8 cellular contexts compared by ENCODE assay signal in genomic region chr19:42092350-42092749, GRCh38. TPM values are rescaled to one million over a fixed set of nuclear protein-coding genes. Genes with fewer than 3 reads are reported as not detected.
A peak's percentile ranks its signal among the peaks of the same experiment; 100 is the strongest.
DNase-seq lines count a peak whose midpoint lies in the region; ATAC-seq, FAIRE-seq and TF ChIP-seq lines count a peak whose summit lies in the region.

No MANE protein-coding gene starts in this region.

- H3K27ac ChIP-seq in CD8-positive, alpha-beta memory T cell (ENCODE audit: low read depth, low read length), result no peak overlapping the region
- no peak overlapping the region for H3K27ac ChIP-seq in K562 (ENCODE audit: extremely low read depth, low read depth, low read length)

- H3K36me3 ChIP-seq in CD8-positive, alpha-beta memory T cell (ENCODE audit: insufficient read depth, low read length), result peaks cover 19% of the 10 kb centered on the region
- H3K36me3 ChIP-seq in K562 (ENCODE audit: control insufficient read depth, insufficient read depth, low read length) (no peaks in the 10 kb centered on the region), mucosa of descending colon (ENCODE audit: low read depth) (no peaks in the 10 kb centered on the region)

- peak overlapping the region; percentile 14; the same call in 1 of the 2 replicates for H3K4me2 ChIP-seq in K562 (ENCODE audit: insufficient read depth, low read length)

- H3K4me1 ChIP-seq in CD8-positive, alpha-beta memory T cell (ENCODE audit: insufficient read depth, low read length), result peaks cover 5% of the 10 kb centered on the region
- H3K4me1 ChIP-seq in K562 (replicated peaks in 1 of 2; ENCODE audit: control insufficient read depth in 2 of 2, insufficient read depth in 2 of 2, low read length in 2 of 2) (peaks cover 3 to 34% of the 10 kb centered on the region in 2 experiments; a peak in 4 of 5 replicates), mucosa of descending colon (ENCODE audit: low read depth) (peaks cover 13% of the 10 kb centered on the region)

- no peaks in the 10 kb centered on the region for H3K9me3 Mint-ChIP-seq in CD8-positive, alpha-beta memory T cell

- 0 out of 3 replicates have a peak, but pooled peaks have one; percentile 14 for ATAC-seq in K562
- ATAC-seq in mucosa of descending colon, result peak; percentile 79
- no peak for ATAC-seq in GM19397 (IDR thresholded peaks at IDR 0.05; ENCODE audit: unreplicated experiment)

- TF ChIP-seq RAD21 in K562 (CRISPR knock-in tag; conservative IDR thresholded peaks at IDR 0.05 in 1 of 2, IDR thresholded peaks at IDR 0.05 in 1 of 2), result peak in 1 of 2 experiments; percentile 49; a peak in 2 of 4 replicates

- peaks cover 6 to 45% (median 7%) of the 10 kb centered on the region in 3 donors for H3K36me3 Mint-ChIP-seq in CD8-positive, alpha-beta memory T cell

- H3K79me2 ChIP-seq in K562 (ENCODE audit: control insufficient read depth, insufficient read depth, low read length), result no peaks in the 10 kb centered on the region

- TF ChIP-seq POLR2A in K562 (conservative IDR thresholded peaks at IDR 0.05), result no peak

- CTCF ChIA-PET in CD8-positive, alpha-beta memory T cell (lab: Charles Lee), result no interaction called here
- CTCF ChIA-PET in K562 (lab: Yijun Ruan, JAX; ENCODE audit: low intra/inter-chr PET ratio), result no interaction called here

- no peaks in the 10 kb centered on the region for H3K9me1 ChIP-seq in K562 (ENCODE audit: control insufficient read depth, insufficient read depth, low read length)

- BruUV-seq in K562 (replicated peaks; lab: Mats Ljungman, UMichigan), result no TSS peak

- H3K27me3 ChIP-seq in CD8-positive, alpha-beta memory T cell (ENCODE audit: insufficient read depth, low read length, poor library complexity, severe bottlenecking), result no peaks in the 10 kb centered on the region
- peaks cover 2 to 18% of the 10 kb centered on the region in 2 experiments; a peak in 3 of 5 replicates for H3K27me3 ChIP-seq in K562 (ENCODE audit: control insufficient read depth in 2 of 2, insufficient read depth in 2 of 2, low read length in 2 of 2)

- no peaks in the 10 kb centered on the region for H3K9me3 ChIP-seq in CD8-positive, alpha-beta memory T cell (ENCODE audit: low read length)
- H3K9me3 ChIP-seq in K562 (replicated peaks; ENCODE audit: control insufficient read depth, insufficient read depth, low read depth, low read length) (no peaks in the 10 kb centered on the region), mucosa of descending colon (no peaks in the 10 kb centered on the region)

- 0% methylated on average over 3 of the region's 5 CpGs for WGBS in K562 (ENCODE audit: insufficient coverage, low coverage, missing lambda C conversion rate)

- H3K27me3 Mint-ChIP-seq in CD8-positive, alpha-beta memory T cell, result no peaks in the 10 kb centered on the region

- intact Hi-C loops in K562 (cut with micrococcal nuclease) (no loop called here), mucosa of descending colon (cut with DNase I, micrococcal nuclease) (no loop called here)

- H3K4me1 Mint-ChIP-seq in CD8-positive, alpha-beta memory T cell, result peaks cover 13 to 42% (median 16%) of the 10 kb centered on the region in 3 donors

- in situ Hi-C loops in K562 (cut with MboI), result no loop called here

- no peak for TF ChIP-seq EP300 in K562 (IDR thresholded peaks at IDR 0.05; ENCODE audit: low read length)

- no peak for FAIRE-seq in K562 (lab: Jason Lieb, UNC)

- H3K9ac ChIP-seq in K562 (ENCODE audit: insufficient read depth in 1 of 2, low read depth in 2 of 2, low read length in 2 of 2), result peak overlapping the region in 1 of 2 experiments; percentile 29; a peak in 1 of 4 replicates

- H2AFZ ChIP-seq in K562 (ENCODE audit: low read depth, low read length), result 0 out of 2 replicates have a peak overlapping the region, but pooled peaks have one; percentile 25

- POLR2A ChIA-PET in CD8-positive, alpha-beta memory T cell (lab: Charles Lee), result no interaction called here
- POLR2A ChIA-PET in K562 (lab: Yijun Ruan, JAX), result interaction anchor here (0.5 to 1.2 kb wide), 2 partner anchors 92 to 346 kb away, joined by 3 to 4 read pairs; no protein-coding TSS in a partner anchor

- H4K20me1 ChIP-seq in K562 (replicated peaks; ENCODE audit: control insufficient read depth, insufficient read depth, low read length), result no peaks in the 10 kb centered on the region

- no peak overlapping the region for H3K4me3 ChIP-seq in CD8-positive, alpha-beta memory T cell (ENCODE audit: low read length)
- H3K4me3 ChIP-seq in K562 (no peak overlapping the region), mucosa of descending colon (no peak overlapping the region)

- peak overlapping the region in 6 of 8 donors; percentile 35 to 88 (median 69) for H3K27ac Mint-ChIP-seq in CD8-positive, alpha-beta memory T cell

- TF ChIP-seq CTCF in K562 (IDR thresholded peaks at IDR 0.05 in 2 of 3, conservative IDR thresholded peaks at IDR 0.05 in 1 of 3; ENCODE audit: insufficient read depth in 2 of 3, low read depth in 1 of 3, low read length in 3 of 3) (peak; percentile 57 to 71 (median 58)), mucosa of descending colon (IDR thresholded peaks at IDR 0.05) (peak; percentile 28)

- peak overlapping the region in 1 of 7 donors; percentile 39 for H3K4me3 Mint-ChIP-seq in CD8-positive, alpha-beta memory T cell

- DNase-seq in CD8-positive, alpha-beta memory T cell, result peak in 2 of 5 donors; percentile 24 to 61
- DNase-seq in HUDEP-2 (lab: John Stamatoyannopoulos, UW; ENCODE audit: unreplicated experiment in 76 of 76) (peak in 67 of 76 experiments; percentile 14 to 74 (median 55)), SHP77 (lab: John Stamatoyannopoulos, UW) (peak; percentile 39 to 57), K562 (ENCODE audit: extremely low read depth in 1 of 4, low spot score in 3 of 4) (peak in 2 of 4 experiments; percentile 39 to 42), mucosa of descending colon (peak in 2 of 3 donors; percentile 71 to 78), mucosa of gallbladder (ENCODE audit: low spot score) (no peak), NCI-H2227 (lab: John Stamatoyannopoulos, UW; ENCODE audit: unreplicated experiment) (no peak)

RNA-seq across cellular contexts. Expression of gene ZNF574, which starts 16.4 kb away (rescaled TPM):
- total RNA-seq in CD8-positive, alpha-beta memory T cell, result 10 to 100 TPM; 18.8 to 21.9 TPM
- 24.9 TPM for polyA plus RNA-seq in CD8-positive, alpha-beta memory T cell
- 6.5 and 25.2 TPM in 2 replicates for total RNA-seq in K562 (2011; cell fraction: chromatin; rRNA removed; ENCODE audit: low replicate concordance)
- 24.3 and 26.2 TPM in 2 replicates for total RNA-seq in K562 (2011; cell fraction: nucleolus; rRNA removed)
- total RNA-seq in K562 (2011; cell fraction: nucleoplasm; rRNA removed), result 12.0 and 13.4 TPM in 2 replicates
- total RNA-seq in K562 (2014; rRNA removed) (12.0 and 21.6 TPM in 2 replicates), K562 (2014; rRNA removed; fragmentation: Illumina TruSeq; extraction: Trizol) (1.9 and 2.6 TPM in 2 replicates), K562 (2015; rRNA removed; fragmentation: Illumina TruSeq; extraction: Trizol) (9.2 and 10.5 TPM in 2 replicates), K562 (2021) (20.7 and 21.0 TPM in 2 replicates), mucosa of descending colon (10 to 100 TPM; 11.2 to 17.5 (median 17.0) TPM), mucosa of gallbladder (17.1 TPM)
- polyA plus RNA-seq in K562 (2011; rRNA removed) (7.1 and 12.1 TPM in 2 replicates), K562 (2014; fragmentation: Illumina TruSeq; extraction: Trizol) (8.4 and 13.7 TPM in 2 replicates), K562 (2014; fragmentation: Nextera tagmentation; extraction: Ambion mirVana) (under 1 TPM; 0.24 to 0.34 TPM), K562 (2014; rRNA removed) (11.2 and 13.4 TPM in 2 replicates)
- polyA plus RNA-seq in K562 (2011; cell fraction: cytosol; rRNA removed), result 15.2 and 35.3 TPM in 2 replicates
- polyA plus RNA-seq in K562 (2011; cell fraction: nucleus; rRNA removed), result 9.6 and 17.8 TPM in 2 replicates
- 13.6 and 14.2 TPM in 2 replicates for polyA plus RNA-seq in K562 (2012)
- polyA minus RNA-seq in K562 (2011; rRNA and poly(A)+ RNA removed), result 7.1 and 9.8 TPM in 2 replicates
- polyA minus RNA-seq in K562 (2011; cell fraction: cytosol; rRNA and poly(A)+ RNA removed), result 22.7 and 24.3 TPM in 2 replicates
- polyA minus RNA-seq in K562 (2011; cell fraction: nucleus; rRNA and poly(A)+ RNA removed), result 11.4 and 14.6 TPM in 2 replicates

RNA-seq across cellular contexts. Expression of gene GRIK5, which starts 22.3 kb away (rescaled TPM):
- total RNA-seq in CD8-positive, alpha-beta memory T cell, result under 1 TPM; 0.31 to 0.39 TPM
- not detected for polyA plus RNA-seq in CD8-positive, alpha-beta memory T cell
- total RNA-seq in K562 (2011; cell fraction: chromatin; rRNA removed; ENCODE audit: low replicate concordance), result 0.12 and 1.3 TPM in 2 replicates
- total RNA-seq in K562 (2011; cell fraction: nucleolus; rRNA removed), result 0.50 and 0.53 TPM in 2 replicates
- 0.29 and 0.31 TPM in 2 replicates for total RNA-seq in K562 (2011; cell fraction: nucleoplasm; rRNA removed)
- total RNA-seq in K562 (2014; rRNA removed) (0.27 and 0.29 TPM in 2 replicates), K562 (2014; rRNA removed; fragmentation: Illumina TruSeq; extraction: Trizol) (0.55 TPM in 1 of 2 replicates, not detected in the other), K562 (2015; rRNA removed; fragmentation: Illumina TruSeq; extraction: Trizol) (0.40 TPM in 1 of 2 replicates, not detected in the other), K562 (2021) (0.51 and 0.58 TPM in 2 replicates), mucosa of descending colon (10 to 100 TPM in 1 of 3 donors, 1 to 10 TPM in 1, under 1 TPM in 1; 0.67 to 25.8 (median 2.0) TPM), mucosa of gallbladder (9.8 TPM)
- polyA plus RNA-seq in K562 (2011; rRNA removed) (0.04 and 0.09 TPM in 2 replicates), K562 (2014; fragmentation: Illumina TruSeq; extraction: Trizol) (0.06 and 0.12 TPM in 2 replicates), K562 (2014; fragmentation: Nextera tagmentation; extraction: Ambion mirVana) (not detected), K562 (2014; rRNA removed) (0.04 and 0.27 TPM in 2 replicates)
- 0.04 and 0.06 TPM in 2 replicates for polyA plus RNA-seq in K562 (2011; cell fraction: cytosol; rRNA removed)
- polyA plus RNA-seq in K562 (2011; cell fraction: nucleus; rRNA removed), result 0.27 and 0.48 TPM in 2 replicates
- 0.34 and 11.2 TPM in 2 replicates for polyA plus RNA-seq in K562 (2012)
- 0.06 and 0.63 TPM in 2 replicates for polyA minus RNA-seq in K562 (2011; rRNA and poly(A)+ RNA removed)
- polyA minus RNA-seq in K562 (2011; cell fraction: cytosol; rRNA and poly(A)+ RNA removed), result not detected in 2 replicates
- 0.33 TPM in 1 of 2 replicates, not detected in the other for polyA minus RNA-seq in K562 (2011; cell fraction: nucleus; rRNA and poly(A)+ RNA removed)

RNA-seq across cellular contexts. Expression of gene POU2F2, which starts 39.9 kb away (rescaled TPM):
- 10 to 100 TPM; 46.7 to 47.9 TPM for total RNA-seq in CD8-positive, alpha-beta memory T cell
- 8.5 TPM for polyA plus RNA-seq in CD8-positive, alpha-beta memory T cell
- total RNA-seq in K562 (2011; cell fraction: chromatin; rRNA removed; ENCODE audit: low replicate concordance), result 0.88 and 0.93 TPM in 2 replicates
- 0.39 and 0.50 TPM in 2 replicates for total RNA-seq in K562 (2011; cell fraction: nucleolus; rRNA removed)
- total RNA-seq in K562 (2011; cell fraction: nucleoplasm; rRNA removed), result 0.44 and 0.76 TPM in 2 replicates
- total RNA-seq in K562 (2014; rRNA removed) (0.14 and 0.37 TPM in 2 replicates), K562 (2014; rRNA removed; fragmentation: Illumina TruSeq; extraction: Trizol) (0.03 and 0.07 TPM in 2 replicates), K562 (2015; rRNA removed; fragmentation: Illumina TruSeq; extraction: Trizol) (0.14 and 0.19 TPM in 2 replicates), K562 (2021) (0.56 and 0.60 TPM in 2 replicates), mucosa of descending colon (1 to 10 TPM; 3.9 to 6.8 (median 6.1) TPM), mucosa of gallbladder (4.3 TPM)
- polyA plus RNA-seq in K562 (2011; rRNA removed) (0.26 and 0.28 TPM in 2 replicates), K562 (2014; fragmentation: Illumina TruSeq; extraction: Trizol) (0.42 and 0.68 TPM in 2 replicates), K562 (2014; fragmentation: Nextera tagmentation; extraction: Ambion mirVana) (under 1 TPM; 0.03 TPM), K562 (2014; rRNA removed) (0.61 and 1.1 TPM in 2 replicates)
- 0.12 and 0.46 TPM in 2 replicates for polyA plus RNA-seq in K562 (2011; cell fraction: cytosol; rRNA removed)
- 0.88 and 1.2 TPM in 2 replicates for polyA plus RNA-seq in K562 (2011; cell fraction: nucleus; rRNA removed)
- polyA plus RNA-seq in K562 (2012), result 0.33 and 0.73 TPM in 2 replicates
- polyA minus RNA-seq in K562 (2011; rRNA and poly(A)+ RNA removed), result 0.11 and 0.12 TPM in 2 replicates
- not detected in 2 replicates for polyA minus RNA-seq in K562 (2011; cell fraction: cytosol; rRNA and poly(A)+ RNA removed)
- polyA minus RNA-seq in K562 (2011; cell fraction: nucleus; rRNA and poly(A)+ RNA removed), result 0.40 and 0.56 TPM in 2 replicates

Comparison
In these comparisons a context has a peak if more than half of its experiments do, and no peak if none do; other contexts are left out.
1. DNase-seq: peak in HUDEP-2 (67 of 76), SHP77 (2 of 2) and mucosa of descending colon (2 of 3); none in mucosa of gallbladder (single experiment) and NCI-H2227 (single experiment).